14 cellular contexts compared by ENCODE assay signal in genomic region chr14:100340454-100340813, GRCh38. TPM values are rescaled to one million over a fixed set of nuclear protein-coding genes. Genes with fewer than 3 reads are reported as not detected.
A peak's percentile ranks its signal among the peaks of the same experiment; 100 is the strongest.
DNase-seq lines count a peak whose midpoint lies in the region; ATAC-seq and TF ChIP-seq lines count a peak whose summit lies in the region.
"Had no signal": no experiment of that assay in that cellular context is flagged by ENCODE, and none has a peak within 500 bp of the region (broad histone marks: within the 10 kb centered on the region; RNA-seq: fewer than 3 reads in every experiment).

No MANE protein-coding gene starts in this region.

- H3K27me3 ChIP-seq in ACC112 (ENCODE audit: insufficient read depth, low read length): no peaks in the 10 kb centered on the region
- no peaks in the 10 kb centered on the region for H3K27me3 ChIP-seq in dorsolateral prefrontal cortex

- no peak overlapping the region for H3K4me3 Mint-ChIP-seq in IgD-negative memory B cell
- H3K4me3 Mint-ChIP-seq: CD8-positive, alpha-beta T cell had no signal

- H3K4me3 ChIP-seq in ACC112 (ENCODE audit: low read depth, low read length): no peak overlapping the region
- no peak overlapping the region for H3K4me3 ChIP-seq in dorsolateral prefrontal cortex

- no peak for TF ChIP-seq CTCF in dorsolateral prefrontal cortex (IDR thresholded peaks at IDR 0.05 in 54 of 56, conservative IDR thresholded peaks at IDR 0.05 in 2 of 56; ENCODE audit: low read depth in 1 of 56, partially characterized antibody in 56 of 56)
- TF ChIP-seq CTCF in omental fat pad (IDR thresholded peaks at IDR 0.05): no peak

- no peak for ATAC-seq in omental fat pad (ENCODE audit: low FRiP score)
- ATAC-seq in HG03025 (IDR thresholded peaks at IDR 0.05; ENCODE audit: low FRiP score, unreplicated experiment): no peak
- ATAC-seq: CD8-positive, alpha-beta T cell had no signal

- H2AFZ ChIP-seq in ACC112 (ENCODE audit: low read length, unreplicated experiment): no peak overlapping the region

- DNase-seq in dorsolateral prefrontal cortex (peak in 5 of 10 donors; percentile 1 to 22 (median 9)), omental fat pad (ENCODE audit: low spot score) (peak; percentile 20), NCI-H1105 (lab: John Stamatoyannopoulos, UW) (no peak), medulla oblongata (ENCODE audit: extremely low spot score) (no peak), AML-193 (lab: John Stamatoyannopoulos, UW) (no peak)
- DNase-seq: amygdala; CD8-positive, alpha-beta T cell; NCI-H2227 treated with DMSO at 0.1 percent for 48 hours; RPMI8226 had no signal

- peak overlapping the region in 2 of 3 donors; percentile 65 to 95 for H3K27ac Mint-ChIP-seq in IgD-negative memory B cell
- H3K27ac Mint-ChIP-seq: CD8-positive, alpha-beta T cell had no signal

- no peaks in the 10 kb centered on the region for H3K79me2 ChIP-seq in ACC112 (ENCODE audit: control insufficient read depth, insufficient read depth, low read length, unreplicated experiment)

- H3K4me1 ChIP-seq in ACC112 (ENCODE audit: control insufficient read depth, insufficient read depth, low read length, unreplicated experiment): peaks cover 15% of the 10 kb centered on the region

- peaks cover 1% of the 10 kb centered on the region for H3K36me3 Mint-ChIP-seq in IgD-negative memory B cell

- H3K36me3 ChIP-seq in ACC112 (ENCODE audit: insufficient read depth, low read length): peaks cover 9% of the 10 kb centered on the region; the same call in 1 of the 2 replicates

- no peaks in the 10 kb centered on the region for H3K27me3 Mint-ChIP-seq in IgD-negative memory B cell

- H3K4me1 Mint-ChIP-seq in IgD-negative memory B cell: peaks cover 16 to 18% (median 17%) of the 10 kb centered on the region in 3 donors

- intact Hi-C loops in dorsolateral prefrontal cortex (cut with DNase I): no loop called here

- H3K27ac ChIP-seq in ACC112 (ENCODE audit: low read depth, low read length) (peak overlapping the region; percentile 80), dorsolateral prefrontal cortex (peak overlapping the region in 48 of 59 donors; percentile 4 to 86 (median 66))

- H3K9me3 Mint-ChIP-seq in IgD-negative memory B cell: no peaks in the 10 kb centered on the region
- H3K9me3 Mint-ChIP-seq: CD8-positive, alpha-beta T cell had no signal

RNA-seq across cellular contexts. Expression of gene SLC25A47, which starts 17.3 kb away (rescaled TPM):
- not detected for polyA plus RNA-seq in IgD-negative memory B cell
- total RNA-seq in dorsolateral prefrontal cortex (under 1 TPM in 5 of 120 experiments, not detected in 115; 0.28 to 0.36 (median 0.32) TPM), omental fat pad (under 1 TPM in 1 of 4 donors, not detected in 3; 0.37 TPM)
- total RNA-seq: CD8-positive, alpha-beta T cell; epithelial cell of proximal tubule; subcutaneous adipose tissue had no signal

RNA-seq across cellular contexts. Expression of gene SLC25A29, which starts 34.2 kb away (rescaled TPM):
- 3.4 TPM for polyA plus RNA-seq in IgD-negative memory B cell
- total RNA-seq in dorsolateral prefrontal cortex: 100 to 1,000 TPM in 65 of 120 experiments, 10 to 100 TPM in 55; 58.8 to 204 (median 102) TPM
- total RNA-seq in omental fat pad: 10 to 100 TPM; 29.7 to 72.2 (median 50.2) TPM

RNA-seq across cellular contexts. Expression of gene WDR25, which starts 35.9 kb away (rescaled TPM):
- polyA plus RNA-seq in IgD-negative memory B cell: 7.7 TPM
- total RNA-seq in dorsolateral prefrontal cortex (10 to 100 TPM in 107 of 120 experiments, 1 to 10 TPM in 13; 7.7 to 18.9 (median 12.5) TPM), omental fat pad (10 to 100 TPM in 3 of 4 donors, 1 to 10 TPM in 1; 8.6 to 11.2 (median 10.3) TPM)
